25 cellular contexts compared by ENCODE assay signal in genomic region chr6:118788702-118789101, GRCh38.
A peak's percentile ranks its signal among the peaks of the same experiment; 100 is the strongest.
DNase-seq lines count a peak whose midpoint lies in the region; ATAC-seq lines count a peak whose summit lies in the region.
"Had no signal": no experiment of that assay in that cellular context is flagged by ENCODE, and none has a peak within 500 bp of the region (broad histone marks: within the 10 kb centered on the region; RNA-seq: fewer than 3 reads in every experiment).

No MANE protein-coding gene starts in this region.

- H3K36me3 ChIP-seq in MG63 = no peaks in the 10 kb centered on the region
- H3K36me3 ChIP-seq: left ventricle myocardium inferior, tibial artery, WERI-Rb-1 had no signal

- CTCF ChIA-PET in activated CD4-positive, alpha-beta T cell treated with anti-CD3 and anti-CD28 coated beads for 36 hours (lab: Charles Lee) = interaction anchor here (0.6 to 3.9 kb wide), 3 partner anchors 9 to 21 kb away, joined by 3 to 18 read pairs (median 3); no protein-coding TSS in a partner anchor

- H3K9me3 Mint-ChIP-seq in activated CD4-positive, alpha-beta T cell treated with anti-CD3 and anti-CD28 coated beads for 36 hours (ENCODE audit: low read depth) = peaks cover 11% of the 10 kb centered on the region
- H3K9me3 Mint-ChIP-seq: natural killer cell had no signal

- peaks cover 10% of the 10 kb centered on the region for H3K36me3 Mint-ChIP-seq in activated CD4-positive, alpha-beta T cell treated with anti-CD3 and anti-CD28 coated beads for 36 hours (ENCODE audit: low read depth)
- H3K36me3 Mint-ChIP-seq: mesothelial cell of epicardium, natural killer cell had no signal

- no peak for ATAC-seq in activated CD4-positive, alpha-beta T cell treated with anti-CD3 and anti-CD28 coated beads for 36 hours
- ATAC-seq in GM21786 (IDR thresholded peaks at IDR 0.05; ENCODE audit: unreplicated experiment) (peak; percentile 49), HG02798 (IDR thresholded peaks at IDR 0.05; ENCODE audit: poor library complexity, unreplicated experiment) (no peak)

- no peaks in the 10 kb centered on the region for H3K27me3 ChIP-seq in MG63
- H3K27me3 ChIP-seq: tibial artery had no signal

- intact Hi-C loops in activated CD4-positive, alpha-beta T cell treated with anti-CD3 and anti-CD28 coated beads for 36 hours (cut with DNase I, micrococcal nuclease) = no loop called here

- H3K9me3 ChIP-seq in MG63 = no peaks in the 10 kb centered on the region
- H3K9me3 ChIP-seq: left ventricle myocardium inferior, tibial artery had no signal

- POLR2A ChIA-PET in activated CD4-positive, alpha-beta T cell treated with anti-CD3 and anti-CD28 coated beads for 36 hours (lab: Charles Lee) = no interaction called here

- H3K27me3 Mint-ChIP-seq in activated CD4-positive, alpha-beta T cell treated with anti-CD3 and anti-CD28 coated beads for 36 hours = no peaks in the 10 kb centered on the region
- H3K27me3 Mint-ChIP-seq: activated CD4-positive, alpha-beta T cell treated with anti-CD3 and anti-CD28 coated beads, Interleukin-2, amount 10 ng/mL, durations not matched to agents 7 days and 5 days; activated CD8-positive, alpha-beta memory T cell treated with anti-CD3 and anti-CD28 coated beads, Interleukin-2, amount 10 ng/mL, durations not matched to agents 7 days and 5 days had no signal

- DNase-seq in activated CD4-positive, alpha-beta T cell treated with anti-CD3 and anti-CD28 coated beads for 36 hours = no peak
- DNase-seq in activated CD4-positive, alpha-beta T cell treated with anti-CD3 and anti-CD28 coated beads for 48 hours = no peak
- peak; percentile 15 for DNase-seq in NCI-H69 (lab: John Stamatoyannopoulos, UW)
- peak; percentile 30 for DNase-seq in myocyte (ENCODE audit: low read depth)
- no peak for DNase-seq in MG63
- DNase-seq in HCEC 1CT = no peak
- DNase-seq: 8988T; activated CD4-positive, alpha-beta T cell treated with anti-CD3 and anti-CD28 coated beads, Interleukin-2, amount 10 ng/mL, durations not matched to agents 7 days and 5 days; activated CD8-positive, alpha-beta memory T cell treated with anti-CD3 and anti-CD28 coated beads, Interleukin-2, amount 10 ng/mL, durations not matched to agents 7 days and 5 days; activated naive CD4-positive, alpha-beta T cell treated with Interleukin-2 at 50 U/mL for 16 hours; activated T-cell treated with anti-CD3 and anti-CD28 coated beads, Interleukin-2, amount 50 U/mL, for 48 hours; effector CD8-positive, alpha-beta T cell; erythroblast; left ventricle myocardium inferior; natural killer cell; NCI-H1092 treated with DMSO at 0.1 percent for 48 hours; NCI-H1930; NCI-H345; NCI-H774; OCI-M1; tibial artery; WERI-Rb-1 had no signal

- H3K27ac Mint-ChIP-seq in activated CD4-positive, alpha-beta T cell treated with anti-CD3 and anti-CD28 coated beads for 36 hours = peak overlapping the region; percentile 51
- H3K27ac Mint-ChIP-seq: activated CD8-positive, alpha-beta memory T cell treated with anti-CD3 and anti-CD28 coated beads, Interleukin-2, amount 10 ng/mL, durations not matched to agents 7 days and 5 days; mesothelial cell of epicardium had no signal

- peaks cover 35% of the 10 kb centered on the region for H3K4me1 Mint-ChIP-seq in activated CD4-positive, alpha-beta T cell treated with anti-CD3 and anti-CD28 coated beads for 36 hours

- no peak overlapping the region for H3K4me3 Mint-ChIP-seq in activated CD4-positive, alpha-beta T cell treated with anti-CD3 and anti-CD28 coated beads for 36 hours
- H3K4me3 Mint-ChIP-seq: activated CD4-positive, alpha-beta T cell treated with anti-CD3 and anti-CD28 coated beads, Interleukin-2, amount 10 ng/mL, durations not matched to agents 7 days and 5 days; activated CD8-positive, alpha-beta memory T cell treated with anti-CD3 and anti-CD28 coated beads, Interleukin-2, amount 10 ng/mL, durations not matched to agents 7 days and 5 days; mesothelial cell of epicardium; natural killer cell had no signal

- no peak overlapping the region for H3K4me3 ChIP-seq in MG63
- H3K4me3 ChIP-seq: left ventricle myocardium inferior, tibial artery had no signal

Comparison
In these comparisons a context has a peak if more than half of its experiments do, and no peak if none do; other contexts are left out.
1. DNase-seq: peak in NCI-H69 (single experiment) and myocyte (single experiment); none in activated CD4-positive, alpha-beta T cell treated with anti-CD3 and anti-CD28 coated beads for 36 hours (single experiment), activated CD4-positive, alpha-beta T cell treated with anti-CD3 and anti-CD28 coated beads for 48 hours (single experiment), MG63 (single experiment) and HCEC 1CT (single experiment).